1 cellular context compared by ENCODE assay signal in the genomic region with DNA sequence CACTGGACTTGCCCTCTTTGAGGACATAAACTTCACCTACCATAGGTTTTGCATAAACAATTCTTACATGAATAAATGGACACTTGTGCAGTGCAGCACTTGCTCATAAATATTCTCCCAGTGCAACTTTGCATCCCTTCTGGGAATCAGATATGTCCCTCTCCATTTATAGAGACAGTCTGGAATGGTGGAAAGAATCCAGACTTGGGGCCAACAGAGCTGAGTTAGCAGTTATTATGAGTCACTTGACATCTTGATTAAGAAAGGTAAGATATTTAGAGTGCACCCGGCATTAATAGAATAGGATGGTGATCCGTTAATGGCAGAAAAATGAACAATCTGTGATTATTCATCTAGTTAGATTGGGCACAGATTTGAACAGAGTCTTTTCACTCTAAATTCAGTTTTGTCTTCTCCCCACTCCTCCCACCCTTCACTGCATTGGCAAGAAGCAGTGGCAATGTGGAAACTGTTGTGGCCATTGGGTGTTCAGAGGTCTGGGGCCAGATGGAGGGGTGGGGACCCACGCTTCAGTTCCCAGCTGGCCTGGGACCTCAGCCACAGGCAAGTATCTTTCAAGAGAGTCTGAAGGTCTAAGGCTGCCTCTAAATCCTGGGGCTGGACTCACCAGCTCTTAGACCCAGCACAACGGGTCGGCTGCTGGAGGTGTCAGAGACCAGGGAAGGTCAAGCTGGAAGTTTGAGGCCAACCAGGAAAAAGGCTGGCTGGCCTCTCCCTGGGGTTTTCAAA.
TF ChIP-seq lines count a peak whose summit lies in the region.

No MANE protein-coding gene starts in this region.

TF ChIP-seq in SK-N-SH, 30 proteins besides CTCF, POLR2A, EP300 and RAD21 (continued from another document):
- peak; percentile 31; the same call in 1 of the 2 replicates for TF ChIP-seq RXRA (IDR thresholded peaks at IDR 0.05; ENCODE audit: borderline replicate concordance, low read depth)
- TF ChIP-seq NRF1 (IDR thresholded peaks at IDR 0.05; ENCODE audit: low read depth, low read length), result no peak
- no peak for TF ChIP-seq SMC3 (IDR thresholded peaks at IDR 0.05; ENCODE audit: low read depth, low read length)
- peak; percentile 89 for TF ChIP-seq TCF12 (IDR thresholded peaks at IDR 0.05)
- peak; percentile 78 for TF ChIP-seq NFIC (IDR thresholded peaks at IDR 0.05; ENCODE audit: borderline replicate concordance)
- no peak for TF ChIP-seq ELF1 (IDR thresholded peaks at IDR 0.05)
- TF ChIP-seq POLR2AphosphoS5 (IDR thresholded peaks at IDR 0.05; ENCODE audit: low read depth, low read length), result 0 out of 2 replicates have a peak, but pooled peaks have one; percentile 35
- no peak for TF ChIP-seq RCOR1 (IDR thresholded peaks at IDR 0.05; ENCODE audit: low read length)
- TF ChIP-seq USF1 (IDR thresholded peaks at IDR 0.05; ENCODE audit: borderline replicate concordance, low read depth), result no peak
